8 cellular contexts compared by ENCODE assay signal in the genomic region with DNA sequence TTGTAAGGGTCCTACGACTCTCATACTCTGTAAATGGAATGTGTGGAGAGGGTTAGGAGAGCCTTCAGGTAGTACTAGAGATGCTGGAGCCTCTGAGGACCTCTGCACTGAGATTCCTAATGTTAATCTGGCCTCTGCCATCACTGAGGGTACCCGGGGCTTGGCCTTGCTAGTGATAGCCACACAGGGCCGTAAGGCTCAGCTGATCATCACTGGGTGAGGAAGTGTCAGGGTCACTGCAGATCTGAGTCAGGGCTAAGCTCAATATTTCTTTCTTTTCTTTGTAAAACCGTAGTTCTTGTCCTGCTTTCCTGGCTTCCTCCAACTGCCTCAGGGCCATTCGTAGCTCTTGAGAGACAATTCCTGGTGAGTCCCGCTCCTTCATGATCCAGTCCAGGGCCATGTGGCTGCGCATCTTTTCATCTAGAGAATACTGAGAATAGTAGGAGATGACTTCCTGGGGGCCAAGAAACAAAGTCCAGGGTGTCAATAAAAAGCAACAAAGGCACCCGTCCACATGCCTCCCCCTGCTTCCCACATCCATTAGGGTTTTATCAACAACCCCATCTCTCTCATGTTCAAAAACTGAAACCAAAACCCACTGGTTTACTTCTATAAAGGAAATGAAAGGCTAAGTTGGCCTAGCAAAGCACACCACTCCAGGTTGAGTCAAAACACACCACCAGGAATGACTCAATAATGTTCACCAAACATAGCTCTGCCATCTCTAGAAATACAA. TPM values are rescaled to one million over a fixed set of nuclear protein-coding genes. Genes with fewer than 3 reads are reported as not detected.
A peak's percentile ranks its signal among the peaks of the same experiment; 100 is the strongest.
DNase-seq lines count a peak whose midpoint lies in the region; ATAC-seq and TF ChIP-seq lines count a peak whose summit lies in the region.
"Had no signal": no experiment of that assay in that cellular context is flagged by ENCODE, and none has a peak within 500 bp of the region (broad histone marks: within the 10 kb centered on the region; RNA-seq: fewer than 3 reads in every experiment).

No MANE protein-coding gene starts in this region.

- no peak overlapping the region for H2BK120ac ChIP-seq in trophoblast cell (ENCODE audit: insufficient read depth, low read length, poor library complexity)

- H3K18ac ChIP-seq in trophoblast cell (ENCODE audit: low read length): no peak overlapping the region

- no peak overlapping the region for H2AFZ ChIP-seq in trophoblast cell (ENCODE audit: insufficient read depth, low read length, poor library complexity)

- TF ChIP-seq POLR2A in uterus (IDR thresholded peaks at IDR 0.05): no peak

- H3K9me3 ChIP-seq in trophoblast cell (ENCODE audit: insufficient read depth, low read depth, low read length): no peaks in the 10 kb centered on the region
- no peaks in the 10 kb centered on the region for H3K9me3 ChIP-seq in uterus
- H3K9me3 ChIP-seq: stomach had no signal

- no peak overlapping the region for H2BK12ac ChIP-seq in trophoblast cell (ENCODE audit: low read length)

- H3K27ac ChIP-seq in trophoblast cell (ENCODE audit: low read depth, low read length) (peak overlapping the region; percentile 51), caudate nucleus (ENCODE audit: low read depth, low read length) (no peak overlapping the region), uterus (no peak overlapping the region)
- H3K27ac ChIP-seq: stomach had no signal

- H4K12ac ChIP-seq in trophoblast cell (ENCODE audit: low read depth, low read length): no peak overlapping the region

- no peak overlapping the region for H3K14ac ChIP-seq in trophoblast cell (ENCODE audit: low read length)

- no peaks in the 10 kb centered on the region for H3K79me2 ChIP-seq in trophoblast cell (ENCODE audit: control insufficient read depth, insufficient read depth, low read length, poor library complexity)

- H4K91ac ChIP-seq in trophoblast cell (ENCODE audit: low read depth, low read length): peak overlapping the region; percentile 10

- H3K4me1 ChIP-seq in trophoblast cell (ENCODE audit: control insufficient read depth in 1 of 2, insufficient read depth in 2 of 2, low read length in 2 of 2) (peaks cover 8 to 12% of the 10 kb centered on the region in 2 experiments), uterus (no peaks in the 10 kb centered on the region)

- DNase-seq in trophoblast cell (no peak), caudate nucleus (lab: John Stamatoyannopoulos, UW) (no peak), uterus (no peak), NCI-H1436 treated with DMSO at 0.1 percent for 48 hours (lab: John Stamatoyannopoulos, UW) (no peak)
- DNase-seq: stomach had no signal

- H2BK5ac ChIP-seq in trophoblast cell (ENCODE audit: low read depth, low read length, poor library complexity): no peak overlapping the region

- H3K4me3 ChIP-seq in trophoblast cell (ENCODE audit: low read depth, low read length): no peak overlapping the region
- no peak overlapping the region for H3K4me3 ChIP-seq in uterus
- H3K4me3 ChIP-seq: stomach had no signal

- H2AK5ac ChIP-seq in trophoblast cell (ENCODE audit: low read length): no peak overlapping the region

- H3K23ac ChIP-seq in trophoblast cell (ENCODE audit: low read length): no peak overlapping the region

- H3K27me3 ChIP-seq in trophoblast cell (ENCODE audit: insufficient read depth, low read length) (no peaks in the 10 kb centered on the region), uterus (no peaks in the 10 kb centered on the region)
- H3K27me3 ChIP-seq: stomach had no signal

- H3K36me3 ChIP-seq in trophoblast cell (ENCODE audit: control insufficient read depth in 1 of 2, insufficient read depth in 2 of 2, low read length in 2 of 2) (no peaks in the 10 kb centered on the region), uterus (no peaks in the 10 kb centered on the region)
- H3K36me3 ChIP-seq: stomach had no signal

- ATAC-seq in GM19035 (IDR thresholded peaks at IDR 0.05; ENCODE audit: unreplicated experiment) (peak; percentile 99), GM21786 (IDR thresholded peaks at IDR 0.05; ENCODE audit: unreplicated experiment) (peak; percentile 99), HG03558 (IDR thresholded peaks at IDR 0.05; ENCODE audit: extremely low read depth, unreplicated experiment) (peak; percentile 99)

- TF ChIP-seq CTCF in uterus (IDR thresholded peaks at IDR 0.05): no peak

- H3K4me2 ChIP-seq in trophoblast cell (ENCODE audit: low read length): no peak overlapping the region

- WGBS in trophoblast cell (ENCODE audit: extremely low coverage, insufficient coverage, insufficient read length): no CpG with 5 or more reads among the region's 8 CpGs

- no peak overlapping the region for H3K9ac ChIP-seq in trophoblast cell (ENCODE audit: low read length)

- H4K8ac ChIP-seq in trophoblast cell (ENCODE audit: low read depth, low read length): no peak overlapping the region

- intact Hi-C loops in uterus (cut with DNase I; ENCODE audit: low total_unique reads): no loop called here

- peaks cover 8% of the 10 kb centered on the region for H3K79me1 ChIP-seq in trophoblast cell (ENCODE audit: low read length)

- no peak overlapping the region for H3K4ac ChIP-seq in trophoblast cell (ENCODE audit: low read depth, low read length)

RNA-seq across cellular contexts. Expression of a gene that starts 47.7 kb away (rescaled TPM):
- 18.1 and 20.9 TPM in 2 replicates for polyA plus RNA-seq in trophoblast cell (2013)
- 1 to 10 TPM in 1 of 4 donors, not detected in 3; 3.9 TPM for total RNA-seq in uterus
